ENCODE assay signal across 8 cellular contexts in genomic region chr17:59372138-59372751, GRCh38. TPM values are rescaled to one million over a fixed set of nuclear protein-coding genes. Genes with fewer than 3 reads are reported as not detected.
DNase-seq lines count a peak whose midpoint lies in the region; ATAC-seq, FAIRE-seq and TF ChIP-seq lines count a peak whose summit lies in the region.

No MANE protein-coding gene starts in this region.

- no peak overlapping the region for H3K4me3 Mint-ChIP-seq in activated CD4-positive, alpha-beta T cell treated with anti-CD3 and anti-CD28 coated beads for 36 hours
- H3K4me3 Mint-ChIP-seq in activated naive CD8-positive, alpha-beta T cell treated with anti-CD3 and anti-CD28 coated beads for 36 hours, result peak overlapping the region; percentile 50
- peak overlapping the region; percentile 2 to 36 (median 18) for H3K4me3 Mint-ChIP-seq in immature natural killer cell
- peak overlapping the region; percentile 50 for H3K4me3 Mint-ChIP-seq in stimulated activated memory B cell treated with anti-CD40 and anti-IgM and Interleukin-4, amounts not matched to agents 10 μg/mL and 1 μg/mL and 100 μg/mL, for 72 hours

- H3K36me3 Mint-ChIP-seq in activated CD4-positive, alpha-beta T cell treated with anti-CD3 and anti-CD28 coated beads for 36 hours (ENCODE audit: low read depth), result no peaks in the 10 kb centered on the region
- no peaks in the 10 kb centered on the region for H3K36me3 Mint-ChIP-seq in activated naive CD8-positive, alpha-beta T cell treated with anti-CD3 and anti-CD28 coated beads for 36 hours
- H3K36me3 Mint-ChIP-seq in immature natural killer cell, result no peaks in the 10 kb centered on the region
- no peaks in the 10 kb centered on the region for H3K36me3 Mint-ChIP-seq in stimulated activated memory B cell treated with anti-CD40 and anti-IgM and Interleukin-4, amounts not matched to agents 10 μg/mL and 1 μg/mL and 100 μg/mL, for 72 hours

- peak; percentile 54 for ATAC-seq in activated CD4-positive, alpha-beta T cell treated with anti-CD3 and anti-CD28 coated beads for 36 hours
- peak; percentile 57 for ATAC-seq in HG03565 (IDR thresholded peaks at IDR 0.05; ENCODE audit: unreplicated experiment)
- ATAC-seq in stimulated activated memory B cell treated with anti-CD40 and anti-IgM and Interleukin-4, amounts not matched to agents 10 μg/mL and 1 μg/mL and 100 μg/mL, for 72 hours, result peak; percentile 80

- CTCF ChIA-PET in activated CD4-positive, alpha-beta T cell treated with anti-CD3 and anti-CD28 coated beads for 36 hours (lab: Charles Lee), result interaction anchor here (1.2 kb wide), 1 partner anchor 10 kb away, joined by 4 read pairs; no protein-coding TSS in a partner anchor

- peak overlapping the region; percentile 30 for H3K27ac Mint-ChIP-seq in activated CD4-positive, alpha-beta T cell treated with anti-CD3 and anti-CD28 coated beads for 36 hours
- peak overlapping the region; percentile 93 for H3K27ac Mint-ChIP-seq in activated naive CD8-positive, alpha-beta T cell treated with anti-CD3 and anti-CD28 coated beads for 36 hours
- peak overlapping the region in 5 of 6 donors; percentile 11 to 81 (median 45) for H3K27ac Mint-ChIP-seq in immature natural killer cell
- peak overlapping the region; percentile 79 for H3K27ac Mint-ChIP-seq in stimulated activated memory B cell treated with anti-CD40 and anti-IgM and Interleukin-4, amounts not matched to agents 10 μg/mL and 1 μg/mL and 100 μg/mL, for 72 hours

- DNase-seq in activated CD4-positive, alpha-beta T cell treated with anti-CD3 and anti-CD28 coated beads for 36 hours, result no peak
- no peak for DNase-seq in activated CD4-positive, alpha-beta T cell treated with anti-CD3 and anti-CD28 coated beads for 4 hours
- no peak for DNase-seq in activated naive CD8-positive, alpha-beta T cell treated with anti-CD3 and anti-CD28 coated beads for 36 hours
- DNase-seq in immature natural killer cell, result no peak
- DNase-seq in NCI-H146 (lab: John Stamatoyannopoulos, UW), result no peak
- DNase-seq in D721Med (ENCODE audit: insufficient read length, low spot score), result no peak

- no peak for TF ChIP-seq CTCF in D721Med (IDR thresholded peaks at IDR 0.05; ENCODE audit: insufficient read depth, missing control alignments)

- intact Hi-C loops in activated CD4-positive, alpha-beta T cell treated with anti-CD3 and anti-CD28 coated beads for 36 hours (cut with DNase I, micrococcal nuclease), result no loop called here

- no peaks in the 10 kb centered on the region for H3K27me3 Mint-ChIP-seq in activated CD4-positive, alpha-beta T cell treated with anti-CD3 and anti-CD28 coated beads for 36 hours
- H3K27me3 Mint-ChIP-seq in activated naive CD8-positive, alpha-beta T cell treated with anti-CD3 and anti-CD28 coated beads for 36 hours, result no peaks in the 10 kb centered on the region
- peaks cover 2 to 7% (median 4%) of the 10 kb centered on the region in 3 donors for H3K27me3 Mint-ChIP-seq in immature natural killer cell (ENCODE audit: low read depth in 3 of 3)
- H3K27me3 Mint-ChIP-seq in stimulated activated memory B cell treated with anti-CD40 and anti-IgM and Interleukin-4, amounts not matched to agents 10 μg/mL and 1 μg/mL and 100 μg/mL, for 72 hours, result no peaks in the 10 kb centered on the region

- FAIRE-seq in D721Med (lab: Jason Lieb, UNC), result no peak

- H3K4me1 Mint-ChIP-seq in activated CD4-positive, alpha-beta T cell treated with anti-CD3 and anti-CD28 coated beads for 36 hours, result peaks cover 70% of the 10 kb centered on the region
- H3K4me1 Mint-ChIP-seq in activated naive CD8-positive, alpha-beta T cell treated with anti-CD3 and anti-CD28 coated beads for 36 hours, result peaks cover 81% of the 10 kb centered on the region
- H3K4me1 Mint-ChIP-seq in immature natural killer cell, result peaks cover 46 to 68% of the 10 kb centered on the region in 2 donors
- peaks cover 81% of the 10 kb centered on the region for H3K4me1 Mint-ChIP-seq in stimulated activated memory B cell treated with anti-CD40 and anti-IgM and Interleukin-4, amounts not matched to agents 10 μg/mL and 1 μg/mL and 100 μg/mL, for 72 hours

- H3K9me3 Mint-ChIP-seq in activated CD4-positive, alpha-beta T cell treated with anti-CD3 and anti-CD28 coated beads for 36 hours (ENCODE audit: low read depth), result no peaks in the 10 kb centered on the region
- no peaks in the 10 kb centered on the region for H3K9me3 Mint-ChIP-seq in activated naive CD8-positive, alpha-beta T cell treated with anti-CD3 and anti-CD28 coated beads for 36 hours
- no peaks in the 10 kb centered on the region for H3K9me3 Mint-ChIP-seq in immature natural killer cell
- no peaks in the 10 kb centered on the region for H3K9me3 Mint-ChIP-seq in stimulated activated memory B cell treated with anti-CD40 and anti-IgM and Interleukin-4, amounts not matched to agents 10 μg/mL and 1 μg/mL and 100 μg/mL, for 72 hours

- POLR2A ChIA-PET in activated CD4-positive, alpha-beta T cell treated with anti-CD3 and anti-CD28 coated beads for 36 hours (lab: Charles Lee), result no interaction called here

RNA-seq across cellular contexts. Expression of gene YPEL2, which starts 40.8 kb away (rescaled TPM):
- 1 to 10 TPM; 4.3 to 6.9 TPM for total RNA-seq in activated CD4-positive, alpha-beta T cell treated with anti-CD3 and anti-CD28 coated beads for 36 hours
- total RNA-seq in activated naive CD8-positive, alpha-beta T cell treated with anti-CD3 and anti-CD28 coated beads for 36 hours, result 1 to 10 TPM; 4.4 to 4.7 TPM
- 10 to 100 TPM in 2 of 3 donors, 1 to 10 TPM in 1; 5.6 to 13.0 (median 11.0) TPM for polyA plus RNA-seq in immature natural killer cell

Comparison
In these comparisons a context has a peak if more than half of its experiments do, and no peak if none do; other contexts are left out.
1. H3K27ac Mint-ChIP-seq: peak in every context shown above with its lines; median percentile 93 in activated naive CD8-positive, alpha-beta T cell treated with anti-CD3 and anti-CD28 coated beads for 36 hours; 79 in stimulated activated memory B cell treated with anti-CD40 and anti-IgM and Interleukin-4, amounts not matched to agents 10 μg/mL and 1 μg/mL and 100 μg/mL, for 72 hours; 45 in immature natural killer cell; 30 in activated CD4-positive, alpha-beta T cell treated with anti-CD3 and anti-CD28 coated beads for 36 hours.